19 cellular contexts compared by ENCODE assay signal in the genomic region with DNA sequence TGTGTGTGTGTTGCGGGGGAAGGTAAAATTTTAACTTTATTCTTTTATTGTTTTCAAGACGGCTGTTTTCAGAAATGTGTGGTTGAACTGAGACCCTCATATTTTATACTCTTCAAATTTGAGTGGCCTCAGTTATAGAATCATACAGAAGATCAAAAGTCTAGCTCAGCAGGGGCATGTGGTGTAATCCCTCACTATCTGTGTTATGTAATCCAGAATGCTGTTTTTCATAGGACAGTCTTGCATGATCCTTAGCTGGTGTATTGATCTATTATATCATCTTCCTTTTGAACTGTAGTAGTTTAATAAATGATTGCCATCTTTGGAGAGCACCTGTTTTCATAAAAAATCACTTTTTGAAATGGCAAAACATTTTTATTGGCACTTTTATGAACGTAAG. TPM values are rescaled to one million over a fixed set of nuclear protein-coding genes. Genes with fewer than 3 reads are reported as not detected.
DNase-seq lines count a peak whose midpoint lies in the region; ATAC-seq and TF ChIP-seq lines count a peak whose summit lies in the region.
"Had no signal": no experiment of that assay in that cellular context is flagged by ENCODE, and none has a peak within 500 bp of the region (broad histone marks: within the 10 kb centered on the region; RNA-seq: fewer than 3 reads in every experiment).

No MANE protein-coding gene starts in this region.

- intact Hi-C loops in PC-3 (cut with micrococcal nuclease) (loop anchor here (5.0 to 10.0 kb wide), 3 partner anchors 144 to 232 kb away; no protein-coding TSS in a partner anchor), esophagus muscularis mucosa (cut with DNase I) (loop anchor here (5.0 kb wide), 1 partner anchor 218 kb away; no protein-coding TSS in a partner anchor)

- H3K9me2 ChIP-seq in GM23248 (ENCODE audit: insufficient read depth) = no peaks in the 10 kb centered on the region
- no peaks in the 10 kb centered on the region for H3K9me2 ChIP-seq in PC-3 (replicated peaks; ENCODE audit: low read length)

- no peak for TF ChIP-seq CTCF in PC-3 (conservative IDR thresholded peaks at IDR 0.05; ENCODE audit: low read depth, low read length)
- no peak for TF ChIP-seq CTCF in esophagus muscularis mucosa (IDR thresholded peaks at IDR 0.05)
- TF ChIP-seq CTCF in osteoblast (IDR thresholded peaks at IDR 0.05; ENCODE audit: extremely low read depth, low read depth, low read length) = no peak
- no peak for TF ChIP-seq CTCF in tibial nerve (IDR thresholded peaks at IDR 0.05)

- H3K4me2 ChIP-seq in GM23248 (ENCODE audit: unreplicated experiment) (peak overlapping the region; percentile 83), PC-3 (ENCODE audit: low read length) (peak overlapping the region; percentile 90), osteoblast (ENCODE audit: insufficient read depth, low read length) (peak overlapping the region; percentile 82)

- H3K4me3 Mint-ChIP-seq in activated CD8-positive, alpha-beta T cell treated with anti-CD3 and anti-CD28 coated beads, Interleukin-2, amount 10 ng/mL, durations not matched to agents 7 days and 5 days = no peak overlapping the region
- H3K4me3 Mint-ChIP-seq: CD8-positive, alpha-beta T cell; memory B cell; stimulated activated naive CD8-positive, alpha-beta T cell treated with anti-CD3 and anti-CD28 coated beads, Interleukin-15, amount 100 ng/mL, for 72 hours had no signal

- H3K4me1 Mint-ChIP-seq in activated CD8-positive, alpha-beta T cell treated with anti-CD3 and anti-CD28 coated beads, Interleukin-2, amount 10 ng/mL, durations not matched to agents 7 days and 5 days (ENCODE audit: low read depth) = peaks cover 2% of the 10 kb centered on the region

- TF ChIP-seq EP300 in esophagus muscularis mucosa (IDR thresholded peaks at IDR 0.05) = no peak
- no peak for TF ChIP-seq EP300 in tibial nerve (IDR thresholded peaks at IDR 0.05)

- H3K4me3 ChIP-seq in GM23248 (peak overlapping the region; percentile 83; the same call in 1 of the 2 replicates), PC-3 (ENCODE audit: low read length) (peak overlapping the region; percentile 91), esophagus muscularis mucosa (peak overlapping the region; percentile 1 to 90 (median 84)), osteoblast (ENCODE audit: insufficient read depth, low read length) (peak overlapping the region; percentile 78), tibial nerve (peak overlapping the region in 1 of 4 donors; percentile 90)

- H3K9me3 ChIP-seq in GM23248 (ENCODE audit: low read depth) (no peaks in the 10 kb centered on the region), PC-3 (ENCODE audit: low read length) (no peaks in the 10 kb centered on the region), esophagus muscularis mucosa (no peaks in the 10 kb centered on the region), osteoblast (ENCODE audit: low read depth, low read length) (no peaks in the 10 kb centered on the region), tibial nerve (no peaks in the 10 kb centered on the region)
- H3K9me3 ChIP-seq: pancreas, spleen had no signal

- in situ Hi-C loops in GM23248 (cut with MboI) = loop anchor here (10.0 kb wide), 1 partner anchor 216 kb away; no protein-coding TSS in a partner anchor

- no peak for ATAC-seq in PC-3
- no peak for ATAC-seq in activated CD8-positive, alpha-beta T cell treated with anti-CD3 and anti-CD28 coated beads, Interleukin-2, amount 10 ng/mL, durations not matched to agents 7 days and 5 days
- ATAC-seq: CD8-positive, alpha-beta T cell; Panc1; pancreas; stimulated activated naive CD8-positive, alpha-beta T cell treated with anti-CD3 and anti-CD28 coated beads, Interleukin-15, amount 100 ng/mL, for 72 hours; T-cell had no signal

- DNase-seq in GM23248 = no peak
- DNase-seq in PC-3 = no peak
- DNase-seq in esophagus muscularis mucosa (ENCODE audit: extremely low spot score) = no peak
- DNase-seq in osteoblast (ENCODE audit: insufficient read length, low spot score, missing footprints) = no peak
- no peak for DNase-seq in HuH-7 (ENCODE audit: low spot score)
- no peak for DNase-seq in activated CD8-positive, alpha-beta T cell treated with anti-CD3 and anti-CD28 coated beads, Interleukin-2, amount 10 ng/mL, durations not matched to agents 7 days and 5 days
- DNase-seq in tibial nerve (ENCODE audit: low spot score in 2 of 2) = no peak
- DNase-seq: activated CD4-positive, CD25-positive, alpha-beta regulatory T cell; activated gamma-delta T cell treated with Interleukin-2 at 50 U/mL for 16 hours; aorta; CD8-positive, alpha-beta T cell; NCI-H1694; NCI-H510A; pancreas; spleen; stimulated activated naive CD8-positive, alpha-beta T cell treated with anti-CD3 and anti-CD28 coated beads, Interleukin-15, amount 100 ng/mL, for 72 hours; T-cell had no signal

- H3K9me3 Mint-ChIP-seq in activated CD8-positive, alpha-beta T cell treated with anti-CD3 and anti-CD28 coated beads, Interleukin-2, amount 10 ng/mL, durations not matched to agents 7 days and 5 days (ENCODE audit: insufficient read depth) = no peaks in the 10 kb centered on the region
- H3K9me3 Mint-ChIP-seq: CD8-positive, alpha-beta T cell; stimulated activated naive CD8-positive, alpha-beta T cell treated with anti-CD3 and anti-CD28 coated beads, Interleukin-15, amount 100 ng/mL, for 72 hours had no signal

- H3K27me3 ChIP-seq in GM23248 (replicated peaks; ENCODE audit: insufficient read depth) (no peaks in the 10 kb centered on the region), PC-3 (ENCODE audit: low read length) (no peaks in the 10 kb centered on the region), esophagus muscularis mucosa (no peaks in the 10 kb centered on the region), osteoblast (ENCODE audit: insufficient read depth, low read length) (no peaks in the 10 kb centered on the region), tibial nerve (no peaks in the 10 kb centered on the region)

- TF ChIP-seq POLR2A in esophagus muscularis mucosa (IDR thresholded peaks at IDR 0.05; ENCODE audit: low read depth) = no peak
- no peak for TF ChIP-seq POLR2A in tibial nerve (IDR thresholded peaks at IDR 0.05)

- H3K9ac ChIP-seq in GM23248 = no peak overlapping the region
- peak overlapping the region; percentile 64; the same call in 1 of the 2 replicates for H3K9ac ChIP-seq in PC-3 (ENCODE audit: low read length)

- H3K4me1 ChIP-seq in GM23248 (ENCODE audit: insufficient read depth) (peaks cover 6% of the 10 kb centered on the region; the same call in 1 of the 2 replicates), PC-3 (ENCODE audit: insufficient read depth, low read length) (peaks cover 43% of the 10 kb centered on the region), esophagus muscularis mucosa (peaks cover 17 to 56% (median 46%) of the 10 kb centered on the region in 4 donors), osteoblast (ENCODE audit: insufficient read depth, low read length) (peaks cover 47% of the 10 kb centered on the region), tibial nerve (peaks cover 0 to 48% (median 10%) of the 10 kb centered on the region in 4 donors)
- H3K4me1 ChIP-seq: pancreas had no signal

- peaks cover 2% of the 10 kb centered on the region for H3K36me3 Mint-ChIP-seq in activated CD8-positive, alpha-beta T cell treated with anti-CD3 and anti-CD28 coated beads, Interleukin-2, amount 10 ng/mL, durations not matched to agents 7 days and 5 days (ENCODE audit: low read depth)
- H3K36me3 Mint-ChIP-seq: CD8-positive, alpha-beta T cell had no signal

- H3F3A ChIP-seq in GM23248 (ENCODE audit: insufficient read depth) (no peaks in the 10 kb centered on the region; the same call in 1 of the 2 replicates), PC-3 (ENCODE audit: low read length, unreplicated experiment) (no peaks in the 10 kb centered on the region)

- H3K27me3 Mint-ChIP-seq in activated CD8-positive, alpha-beta T cell treated with anti-CD3 and anti-CD28 coated beads, Interleukin-2, amount 10 ng/mL, durations not matched to agents 7 days and 5 days (ENCODE audit: low read depth) = peaks cover 18% of the 10 kb centered on the region

- H4K20me1 ChIP-seq in GM23248 (ENCODE audit: insufficient read depth) (no peaks in the 10 kb centered on the region), PC-3 (ENCODE audit: low read length) (no peaks in the 10 kb centered on the region), osteoblast (ENCODE audit: insufficient read depth, low read length) (peaks cover 4% of the 10 kb centered on the region)

- no TSS peak for BruUV-seq in PC-3 (replicated peaks; lab: Mats Ljungman, UMichigan)

- H3K27ac ChIP-seq in GM23248 = no peak overlapping the region
- no peak overlapping the region for H3K27ac ChIP-seq in PC-3 (ENCODE audit: low read length)
- peak overlapping the region in 3 of 4 donors; percentile 0 to 86 (median 3) for H3K27ac ChIP-seq in esophagus muscularis mucosa (replicated peaks in 1 of 4)
- no peak overlapping the region for H3K27ac ChIP-seq in osteoblast (ENCODE audit: low read depth, low read length)
- H3K27ac ChIP-seq in tibial nerve = peak overlapping the region in 1 of 4 donors; percentile 91
- H3K27ac ChIP-seq: pancreas, spleen had no signal

- 97 to 99% methylated on average over 3 of the region's 3 CpGs for WGBS in GM23248 (ENCODE audit: low coverage in 1 of 2, low lambda C conversion rate in 2 of 2, missing lambda C conversion rate in 2 of 2), 2 experiments
- WGBS in esophagus muscularis mucosa = 84% methylated on average over 3 of the region's 3 CpGs
- WGBS in tibial nerve, 2 donors = 78 to 80% methylated on average over 3 of the region's 3 CpGs

- H2AFZ ChIP-seq in GM23248 (no peak overlapping the region), PC-3 (ENCODE audit: low read length) (no peak overlapping the region), osteoblast (ENCODE audit: low read length) (no peak overlapping the region)

- POLR2A ChIA-PET in PC-3 (lab: Charles Lee; ENCODE audit: unreplicated experiment) = no interaction called here
- POLR2A ChIA-PET in activated CD8-positive, alpha-beta T cell treated with anti-CD3 and anti-CD28 coated beads, Interleukin-2, amount 10 ng/mL, durations not matched to agents 7 days and 5 days (lab: Charles Lee) = no interaction called here

- CTCF ChIA-PET in PC-3 (lab: Charles Lee) = interaction anchor here (3.9 kb wide), 1 partner anchor 217 kb away, joined by 40 read pairs; no protein-coding TSS in a partner anchor
- CTCF ChIA-PET in activated CD8-positive, alpha-beta T cell treated with anti-CD3 and anti-CD28 coated beads, Interleukin-2, amount 10 ng/mL, durations not matched to agents 7 days and 5 days (lab: Charles Lee) = no interaction called here

- H3K79me2 ChIP-seq in GM23248 (ENCODE audit: insufficient read depth) = peaks cover 5% of the 10 kb centered on the region; the same call in 1 of the 2 replicates
- H3K79me2 ChIP-seq in PC-3 (ENCODE audit: low read length) = peaks cover 62% of the 10 kb centered on the region
- H3K79me2 ChIP-seq in osteoblast (ENCODE audit: insufficient read depth, low read length) = peaks cover 62% of the 10 kb centered on the region

- H3K36me3 ChIP-seq in GM23248 (ENCODE audit: low read depth) = no peaks in the 10 kb centered on the region
- no peaks in the 10 kb centered on the region for H3K36me3 ChIP-seq in PC-3 (ENCODE audit: low read depth, low read length)
- no peaks in the 10 kb centered on the region for H3K36me3 ChIP-seq in esophagus muscularis mucosa
- no peaks in the 10 kb centered on the region for H3K36me3 ChIP-seq in osteoblast (ENCODE audit: insufficient read depth, low read length)
- H3K36me3 ChIP-seq in tibial nerve = no peaks in the 10 kb centered on the region
- H3K36me3 ChIP-seq: pancreas, spleen had no signal

- H3K27ac Mint-ChIP-seq in activated CD8-positive, alpha-beta T cell treated with anti-CD3 and anti-CD28 coated beads, Interleukin-2, amount 10 ng/mL, durations not matched to agents 7 days and 5 days = no peak overlapping the region
- H3K27ac Mint-ChIP-seq: CD8-positive, alpha-beta T cell; memory B cell; stimulated activated naive CD8-positive, alpha-beta T cell treated with anti-CD3 and anti-CD28 coated beads, Interleukin-15, amount 100 ng/mL, for 72 hours; T-cell had no signal

RNA-seq across cellular contexts. Expression of gene PLCB4, which starts 1.4 kb away (rescaled TPM):
- 9.5 and 10.5 TPM in 2 replicates for total RNA-seq in GM23248 (2014; rRNA removed; shearing (Covaris generic))
- polyA plus RNA-seq in GM23248 (2016; fragmentation: Nextera tagmentation; extraction: Ambion mirVana) = 3.5 and 5.0 TPM in 2 replicates
- total RNA-seq in PC-3 (2014; rRNA removed) (16.9 and 25.4 TPM in 2 replicates), esophagus muscularis mucosa (10 to 100 TPM; 30.7 to 61.8 (median 47.6) TPM), osteoblast (13.0 and 25.6 TPM in 2 replicates), tibial nerve (10 to 100 TPM; 35.7 to 52.9 (median 40.1) TPM)
- not detected for total RNA-seq in activated CD8-positive, alpha-beta T cell treated with anti-CD3 and anti-CD28 coated beads, Interleukin-2, amount 10 ng/mL, durations not matched to agents 7 days and 5 days
- total RNA-seq: CD8-positive, alpha-beta T cell had no signal

Comparison
In these comparisons a context has a peak if more than half of its experiments do, and no peak if none do; other contexts are left out.
1. H3K27ac ChIP-seq: peak in esophagus muscularis mucosa (3 of 4); none in GM23248 (single experiment), PC-3 (single experiment) and osteoblast (single experiment).
2. RNA of gene PLCB4, which starts 1.4 kb away (total RNA-seq): 30.7 to 61.8 TPM in esophagus muscularis mucosa, 35.7 to 52.9 TPM in tibial nerve, 16.9 to 25.4 TPM in PC-3, 13.0 to 25.6 TPM in osteoblast and 9.5 to 10.5 TPM in GM23248; not detected in activated CD8-positive, alpha-beta T cell treated with anti-CD3 and anti-CD28 coated beads, Interleukin-2, amount 10 ng/mL, durations not matched to agents 7 days and 5 days; every median in the first group is over 10 times any median in the second.
3. Peak in every context shown above with its lines, with median percentiles within 50 percentile points of each other: H3K4me2 ChIP-seq.